15 cellular contexts compared by ENCODE assay signal in the genomic region with DNA sequence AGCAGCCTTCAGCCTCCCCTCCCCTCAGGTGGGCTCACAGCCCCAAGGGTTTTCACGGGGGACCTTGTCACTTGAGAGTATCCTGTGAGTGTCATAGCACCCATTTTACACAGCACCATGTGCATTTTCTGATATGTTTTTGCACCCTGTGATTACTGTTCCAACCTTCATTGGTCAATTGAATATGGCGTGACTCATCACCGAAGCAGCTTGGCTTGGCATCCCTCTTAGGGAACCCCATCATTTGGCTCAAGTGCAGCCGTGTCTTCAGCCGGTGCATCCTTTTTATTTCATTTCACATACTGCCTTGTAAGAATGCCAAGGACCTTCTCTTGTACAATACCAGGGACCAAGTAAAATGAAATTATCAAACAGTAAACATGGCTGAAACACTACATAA. TPM values are rescaled to one million over a fixed set of nuclear protein-coding genes. Genes with fewer than 3 reads are reported as not detected.
A peak's percentile ranks its signal among the peaks of the same experiment; 100 is the strongest.
DNase-seq lines count a peak whose midpoint lies in the region; FAIRE-seq and TF ChIP-seq lines count a peak whose summit lies in the region.
"Had no signal": no experiment of that assay in that cellular context is flagged by ENCODE, and none has a peak within 500 bp of the region (broad histone marks: within the 10 kb centered on the region; RNA-seq: fewer than 3 reads in every experiment).

No MANE protein-coding gene starts in this region.

- DNase-seq in cardiac muscle cell (ENCODE audit: low read depth in 1 of 2, low spot score in 1 of 2) (peak in 1 of 2 donors; percentile 82), cardiac septum (ENCODE audit: low spot score) (no peak), caudate nucleus (lab: John Stamatoyannopoulos, UW) (no peak), right atrium auricular region (ENCODE audit: low spot score) (no peak), urothelium cell line (ENCODE audit: low spot score) (peak; percentile 35), CD1c-positive myeloid dendritic cell (ENCODE audit: extremely low spot score) (no peak), NK-92 (lab: John Stamatoyannopoulos, UW; ENCODE audit: unreplicated experiment) (no peak), DMS 273 treated with DMSO at 0.1 percent for 48 hours (lab: John Stamatoyannopoulos, UW) (no peak)
- DNase-seq: activated T-cell treated with anti-CD3 and anti-CD28 coated beads, Interleukin-2, amount 50 U/mL, for 48 hours; central memory CD4-positive, alpha-beta T cell; DMS153; head of caudate nucleus; NCI-H774 had no signal

- no peaks in the 10 kb centered on the region for H3K36me3 ChIP-seq in cardiac muscle cell
- H3K36me3 ChIP-seq in right atrium auricular region, result no peaks in the 10 kb centered on the region

- H3K27ac ChIP-seq in cardiac muscle cell (peak overlapping the region; percentile 69), caudate nucleus (ENCODE audit: low read depth, low read length) (peak overlapping the region; percentile 3), right atrium auricular region (peak overlapping the region; percentile 68 to 74)
- H3K27ac ChIP-seq: SK-N-MC had no signal

- no peak for FAIRE-seq in urothelium cell line (lab: Jason Lieb, UNC)
- FAIRE-seq: A204.1 had no signal

- H3K9me3 ChIP-seq in cardiac muscle cell (ENCODE audit: low read depth), result no peaks in the 10 kb centered on the region
- no peaks in the 10 kb centered on the region for H3K9me3 ChIP-seq in right atrium auricular region

- H3K4me3 ChIP-seq in cardiac muscle cell (no peak overlapping the region), right atrium auricular region (no peak overlapping the region)
- H3K4me3 ChIP-seq: SK-N-MC had no signal

- intact Hi-C loops in cardiac septum (cut with DNase I), result no loop called here

- no peaks in the 10 kb centered on the region for H3K27me3 ChIP-seq in cardiac muscle cell
- H3K27me3 ChIP-seq in right atrium auricular region, result no peaks in the 10 kb centered on the region

- TF ChIP-seq CTCF in cardiac muscle cell (IDR thresholded peaks at IDR 0.05; ENCODE audit: low read depth, low read length) (no peak), right atrium auricular region (IDR thresholded peaks at IDR 0.05) (no peak)

- H3K4me1 ChIP-seq in cardiac muscle cell (ENCODE audit: low read depth) (peaks cover 14% of the 10 kb centered on the region), right atrium auricular region (peaks cover 0 to 35% of the 10 kb centered on the region in 2 donors)

RNA-seq across cellular contexts. Expression of a gene that starts 57.6 kb away (rescaled TPM):
- 0.18 and 0.89 TPM in 2 replicates for total RNA-seq in cardiac muscle cell
- 0.55 and 0.56 TPM in 2 replicates for polyA plus RNA-seq in cardiac muscle cell
- 54.0 TPM for total RNA-seq in cardiac septum
- 10 to 100 TPM; 39.2 to 49.4 TPM for total RNA-seq in right atrium auricular region

Comparison
In these comparisons a context has a peak if more than half of its experiments do, and no peak if none do; other contexts are left out.
1. RNA of a gene that starts 57.6 kb away (total RNA-seq): 54.0 TPM in cardiac septum (single experiment) and 39.2 to 49.4 TPM in right atrium auricular region; 0.18 to 0.89 TPM in cardiac muscle cell; every median in the first group is over 10 times any median in the second.
2. H3K27ac ChIP-seq: peak in every context shown above with its lines; median percentile 71 in right atrium auricular region; 69 in cardiac muscle cell; 3 in caudate nucleus.